8 cellular contexts compared by ENCODE assay signal in genomic region chr1:175152006-175152652, GRCh38. TPM values are rescaled to one million over a fixed set of nuclear protein-coding genes. Genes with fewer than 3 reads are reported as not detected.
DNase-seq lines count a peak whose midpoint lies in the region; ATAC-seq and TF ChIP-seq lines count a peak whose summit lies in the region.

No MANE protein-coding gene starts in this region.

- DNase-seq in DMS114 treated with DMSO at 0.1 percent for 48 hours (lab: John Stamatoyannopoulos, UW; ENCODE audit: unreplicated experiment) (peak; percentile 47), NCI-H82 treated with DMSO at 0.1 percent for 48 hours (lab: John Stamatoyannopoulos, UW; ENCODE audit: unreplicated experiment) (peak; percentile 62), epithelial cell of esophagus (ENCODE audit: low read depth) (peak; percentile 48), naive B cell (peak; percentile 54)
- peak; percentile 7 to 51 (median 41) for DNase-seq in activated CD8-positive, alpha-beta memory T cell treated with anti-CD3 and anti-CD28 coated beads for 48 hours (ENCODE audit: low read depth in 2 of 3, low spot score in 2 of 3)

- no peaks in the 10 kb centered on the region for H3K9me3 Mint-ChIP-seq in naive B cell
- no peaks in the 10 kb centered on the region for H3K9me3 Mint-ChIP-seq in stimulated activated memory B cell treated with anti-CD40 and anti-IgM and Interleukin-4, amounts not matched to agents 10 μg/mL and 1 μg/mL and 100 μg/mL, for 72 hours

- H3K27me3 Mint-ChIP-seq in naive B cell: peaks cover 28 to 33% (median 28%) of the 10 kb centered on the region in 3 donors
- peaks cover 31% of the 10 kb centered on the region for H3K27me3 Mint-ChIP-seq in stimulated activated memory B cell treated with anti-CD40 and anti-IgM and Interleukin-4, amounts not matched to agents 10 μg/mL and 1 μg/mL and 100 μg/mL, for 72 hours

- peak; percentile 58 for ATAC-seq in HG02759 (IDR thresholded peaks at IDR 0.05; ENCODE audit: unreplicated experiment)
- ATAC-seq in naive B cell (ENCODE audit: low read depth in 2 of 2): peak; percentile 60 to 68
- peak; percentile 60 for ATAC-seq in stimulated activated memory B cell treated with anti-CD40 and anti-IgM and Interleukin-4, amounts not matched to agents 10 μg/mL and 1 μg/mL and 100 μg/mL, for 72 hours
- no peak for ATAC-seq in GM19035 (IDR thresholded peaks at IDR 0.05; ENCODE audit: unreplicated experiment)

- H3K27ac Mint-ChIP-seq in naive B cell: no peak overlapping the region
- no peak overlapping the region for H3K27ac Mint-ChIP-seq in stimulated activated memory B cell treated with anti-CD40 and anti-IgM and Interleukin-4, amounts not matched to agents 10 μg/mL and 1 μg/mL and 100 μg/mL, for 72 hours

- H3K4me1 Mint-ChIP-seq in naive B cell: peaks cover 23 to 36% (median 32%) of the 10 kb centered on the region in 3 donors
- peaks cover 43% of the 10 kb centered on the region for H3K4me1 Mint-ChIP-seq in stimulated activated memory B cell treated with anti-CD40 and anti-IgM and Interleukin-4, amounts not matched to agents 10 μg/mL and 1 μg/mL and 100 μg/mL, for 72 hours

- H3K4me3 Mint-ChIP-seq in naive B cell: no peak overlapping the region
- no peak overlapping the region for H3K4me3 Mint-ChIP-seq in stimulated activated memory B cell treated with anti-CD40 and anti-IgM and Interleukin-4, amounts not matched to agents 10 μg/mL and 1 μg/mL and 100 μg/mL, for 72 hours

- H3K4me3 ChIP-seq in epithelial cell of esophagus (ENCODE audit: low read length): no peak overlapping the region

- no peaks in the 10 kb centered on the region for H3K36me3 Mint-ChIP-seq in naive B cell
- peaks cover 2% of the 10 kb centered on the region for H3K36me3 Mint-ChIP-seq in stimulated activated memory B cell treated with anti-CD40 and anti-IgM and Interleukin-4, amounts not matched to agents 10 μg/mL and 1 μg/mL and 100 μg/mL, for 72 hours

- TF ChIP-seq CTCF in epithelial cell of esophagus (IDR thresholded peaks at IDR 0.05; ENCODE audit: insufficient read depth, low read depth, low read length, missing control alignments): peak; percentile 94

RNA-seq across cellular contexts. Expression of gene KIAA0040, which starts 40.4 kb away (rescaled TPM):
- 100 to 1,000 TPM in 5 of 6 donors, 10 to 100 TPM in 1; 97.1 to 182 (median 140) TPM for polyA plus RNA-seq in naive B cell (ENCODE audit: low read depth in 6 of 6)
